8 cellular contexts compared by ENCODE assay signal in genomic region chr1:215146252-215146975, GRCh38.
A peak's percentile ranks its signal among the peaks of the same experiment; 100 is the strongest.
DNase-seq lines count a peak whose midpoint lies in the region; ATAC-seq, FAIRE-seq and TF ChIP-seq lines count a peak whose summit lies in the region.

No MANE protein-coding gene starts in this region.

- no peak overlapping the region for H4K91ac ChIP-seq in IMR-90 (ENCODE audit: insufficient read depth, low read depth, low read length)

- in situ Hi-C loops in IMR-90 (cut with MboI; ENCODE audit: low sequenced_read_pairs), result loop anchor here (5.0 kb wide), 1 partner anchor 484 kb away; no protein-coding TSS in a partner anchor

- H3K36me3 ChIP-seq in IMR-90 (ENCODE audit: control insufficient read depth, insufficient read depth, low read length), result no peaks in the 10 kb centered on the region
- no peaks in the 10 kb centered on the region for H3K36me3 ChIP-seq in upper lobe of left lung

- POLR2A ChIA-PET in IMR-90 (lab: Charles Lee; ENCODE audit: unreplicated experiment), result no interaction called here

- no peak overlapping the region for H4K5ac ChIP-seq in IMR-90 (ENCODE audit: low read depth, low read length)

- no peaks in the 10 kb centered on the region for H3K79me1 ChIP-seq in IMR-90 (ENCODE audit: low read depth in 1 of 2, low read length in 2 of 2)

- no peak for TF ChIP-seq EP300 in upper lobe of left lung (IDR thresholded peaks at IDR 0.05)

- H4K20me1 ChIP-seq in IMR-90 (ENCODE audit: insufficient read depth, low read length), result no peaks in the 10 kb centered on the region

- dilution Hi-C loops in IMR-90 (cut with HindIII; ENCODE audit: low sequenced_read_pairs, unreplicated experiment), result no loop called here

- no peak overlapping the region for H3K56ac ChIP-seq in IMR-90 (ENCODE audit: extremely low read depth, insufficient read depth, low read length)

- H3K4me3 ChIP-seq in IMR-90 (ENCODE audit: insufficient read depth, low read depth, low read length), result no peak overlapping the region
- H3K4me3 ChIP-seq in upper lobe of left lung, result no peak overlapping the region

- no peak overlapping the region for H2BK120ac ChIP-seq in IMR-90 (ENCODE audit: low read depth, low read length)

- DNase-seq in COR-L47 (lab: John Stamatoyannopoulos, UW), result peak; percentile 14
- peak; percentile 64 for DNase-seq in IMR-90
- peak; percentile 31 for DNase-seq in SW480 (ENCODE audit: low spot score)
- DNase-seq in kidney glomerular epithelial cell (lab: John Stamatoyannopoulos, UW), result peak; percentile 67
- DNase-seq in sciatic nerve (ENCODE audit: low spot score), result no peak
- DNase-seq in upper lobe of left lung, result no peak
- DNase-seq in GM12891 (ENCODE audit: insufficient read length, low spot score), result no peak

- no peak overlapping the region for H2BK20ac ChIP-seq in IMR-90 (ENCODE audit: low read depth, low read length)

- TF ChIP-seq CTCF in IMR-90 (conservative IDR thresholded peaks at IDR 0.05; ENCODE audit: low read depth, low read length) (peak; percentile 74), upper lobe of left lung (IDR thresholded peaks at IDR 0.05) (no peak)

- H3K27me3 ChIP-seq in IMR-90 (ENCODE audit: control insufficient read depth, insufficient read depth, low read length) (no peaks in the 10 kb centered on the region), upper lobe of left lung (no peaks in the 10 kb centered on the region)

- FAIRE-seq in GM12891 (lab: Jason Lieb, UNC), result no peak

- no peak for ATAC-seq in IMR-90 (ENCODE audit: low read depth)
- no peak for ATAC-seq in sciatic nerve
- no peak for ATAC-seq in HG02798 (IDR thresholded peaks at IDR 0.05; ENCODE audit: poor library complexity, unreplicated experiment)
- ATAC-seq in upper lobe of left lung (ENCODE audit: low FRiP score in 2 of 2), result no peak

- no peak overlapping the region for H2AK9ac ChIP-seq in IMR-90 (replicated peaks; ENCODE audit: low read depth, low read length, poor library complexity)

- H4K8ac ChIP-seq in IMR-90 (ENCODE audit: low read depth in 2 of 2, low read length in 2 of 2), result no peak overlapping the region

- H3K4me2 ChIP-seq in IMR-90 (ENCODE audit: low read depth, low read length), result no peak overlapping the region

- no peaks in the 10 kb centered on the region for H3K9me1 ChIP-seq in IMR-90 (ENCODE audit: insufficient read depth, low read length)

- no peak overlapping the region for H3K23ac ChIP-seq in IMR-90 (ENCODE audit: low read depth, low read length)

- intact Hi-C loops in IMR-90 (cut with micrococcal nuclease), result loop anchor here (1.0 to 10.0 kb wide), 6 partner anchors 189 to 812 kb away; no protein-coding TSS in a partner anchor
- intact Hi-C loops in sciatic nerve (cut with DNase I), result no loop called here

- H2AFZ ChIP-seq in IMR-90 (replicated peaks; ENCODE audit: low read length, poor library complexity), result no peak overlapping the region

- H3K18ac ChIP-seq in IMR-90 (ENCODE audit: low read depth, low read length), result no peak overlapping the region; the same call in 1 of the 2 replicates

- CTCF ChIA-PET in IMR-90 (lab: Yijun Ruan, JAX), result interaction anchor here (0.6 to 3.3 kb wide), 9 partner anchors 12 to 517 kb away, joined by 3 to 21 read pairs (median 3); no protein-coding TSS in a partner anchor

- TF ChIP-seq POLR2A in IMR-90 (IDR thresholded peaks at IDR 0.05; ENCODE audit: low read depth, low read length), result no peak
- TF ChIP-seq POLR2A in upper lobe of left lung (IDR thresholded peaks at IDR 0.05), result no peak
- no peak for TF ChIP-seq POLR2A in GM12891 (IDR thresholded peaks at IDR 0.05; ENCODE audit: low read depth, low read length)

- H2BK5ac ChIP-seq in IMR-90 (ENCODE audit: low read depth, low read length, poor library complexity, severe bottlenecking), result no peak overlapping the region

- no peak overlapping the region for H2AK5ac ChIP-seq in IMR-90 (ENCODE audit: low read depth, low read length)

- TF ChIP-seq RAD21 in IMR-90 (IDR thresholded peaks at IDR 0.05; ENCODE audit: low read length), result peak; percentile 76

- H3K9me3 ChIP-seq in IMR-90 (ENCODE audit: control insufficient read depth, insufficient read depth, low read length), result peaks cover 2% of the 10 kb centered on the region; the same call in 1 of the 2 replicates
- H3K9me3 ChIP-seq in upper lobe of left lung, result no peaks in the 10 kb centered on the region

- H3K9ac ChIP-seq in IMR-90 (ENCODE audit: low read depth, low read length), result no peak overlapping the region

- no TSS peak for BruUV-seq in IMR-90 (replicated peaks; lab: Mats Ljungman, UMichigan)

- no peak overlapping the region for H2BK15ac ChIP-seq in IMR-90 (ENCODE audit: low read depth, low read length)

- H3K4me1 ChIP-seq in IMR-90 (ENCODE audit: control insufficient read depth, insufficient read depth, low read length) (no peaks in the 10 kb centered on the region), upper lobe of left lung (no peaks in the 10 kb centered on the region)

- H3K27ac ChIP-seq in IMR-90 (ENCODE audit: insufficient read depth, low read length) (no peak overlapping the region), upper lobe of left lung (no peak overlapping the region)

- WGBS in IMR-90 (ENCODE audit: extremely low coverage in 2 of 2, insufficient read length in 1 of 2), 2 experiments, result no CpG with 5 or more reads among the region's 8 CpGs
- 46 to 49% methylated on average over 8 of the region's 8 CpGs for WGBS in upper lobe of left lung, 2 donors

- no peak overlapping the region for H3K4ac ChIP-seq in IMR-90 (ENCODE audit: low read depth, low read length)

- H3K14ac ChIP-seq in IMR-90 (replicated peaks; ENCODE audit: low read depth, low read length), result no peak overlapping the region

TF ChIP-seq in IMR-90, 13 proteins besides CTCF, POLR2A, EP300 and RAD21 (continues in another document):
- TF ChIP-seq USF2 (IDR thresholded peaks at IDR 0.05; ENCODE audit: low read depth, low read length) (no peak), MAZ (IDR thresholded peaks at IDR 0.05; ENCODE audit: borderline replicate concordance, low read depth, low read length) (no peak), CEBPB (IDR thresholded peaks at IDR 0.05; ENCODE audit: low read depth, low read length) (peak; percentile 37; the same call in 1 of the 2 replicates), RCOR1 (IDR thresholded peaks at IDR 0.05; ENCODE audit: insufficient replicate concordance, low read length) (no peak), RFX5 (IDR thresholded peaks at IDR 0.05; ENCODE audit: low read depth, low read length) (no peak; the same call in 1 of the 2 replicates), SMC3 (IDR thresholded peaks at IDR 0.05; ENCODE audit: low read depth, low read length) (peak; percentile 87), MXI1 (IDR thresholded peaks at IDR 0.05; ENCODE audit: borderline replicate concordance, low read depth, low read length) (no peak), BHLHE40 (IDR thresholded peaks at IDR 0.05; ENCODE audit: low read depth, low read length) (no peak), ELK1 (IDR thresholded peaks at IDR 0.05; ENCODE audit: borderline replicate concordance, low read depth, low read length) (no peak), NFE2L2 (IDR thresholded peaks at IDR 0.05; ENCODE audit: low read depth, low read length) (no peak)

TF ChIP-seq in GM12891, 5 proteins besides CTCF, POLR2A, EP300 and RAD21:
- TF ChIP-seq POU2F2 (IDR thresholded peaks at IDR 0.05; ENCODE audit: low read depth, low read length) (no peak), PAX5 (IDR thresholded peaks at IDR 0.05; ENCODE audit: insufficient read depth, low read length, severe bottlenecking) (no peak), POLR2AphosphoS5 (IDR thresholded peaks at IDR 0.05; ENCODE audit: low read depth, low read length) (no peak), TAF1 (IDR thresholded peaks at IDR 0.05; ENCODE audit: low read depth, low read length) (no peak), SPI1 (IDR thresholded peaks at IDR 0.05; ENCODE audit: low read depth, low read length) (no peak)

Comparison
In these comparisons a context has a peak if more than half of its experiments do, and no peak if none do; other contexts are left out.
1. DNase-seq: peak in COR-L47 (single experiment), IMR-90 (single experiment), SW480 (single experiment) and kidney glomerular epithelial cell (single experiment); none in sciatic nerve (single experiment), upper lobe of left lung (0 of 2) and GM12891 (single experiment).